In the genomic region with DNA sequence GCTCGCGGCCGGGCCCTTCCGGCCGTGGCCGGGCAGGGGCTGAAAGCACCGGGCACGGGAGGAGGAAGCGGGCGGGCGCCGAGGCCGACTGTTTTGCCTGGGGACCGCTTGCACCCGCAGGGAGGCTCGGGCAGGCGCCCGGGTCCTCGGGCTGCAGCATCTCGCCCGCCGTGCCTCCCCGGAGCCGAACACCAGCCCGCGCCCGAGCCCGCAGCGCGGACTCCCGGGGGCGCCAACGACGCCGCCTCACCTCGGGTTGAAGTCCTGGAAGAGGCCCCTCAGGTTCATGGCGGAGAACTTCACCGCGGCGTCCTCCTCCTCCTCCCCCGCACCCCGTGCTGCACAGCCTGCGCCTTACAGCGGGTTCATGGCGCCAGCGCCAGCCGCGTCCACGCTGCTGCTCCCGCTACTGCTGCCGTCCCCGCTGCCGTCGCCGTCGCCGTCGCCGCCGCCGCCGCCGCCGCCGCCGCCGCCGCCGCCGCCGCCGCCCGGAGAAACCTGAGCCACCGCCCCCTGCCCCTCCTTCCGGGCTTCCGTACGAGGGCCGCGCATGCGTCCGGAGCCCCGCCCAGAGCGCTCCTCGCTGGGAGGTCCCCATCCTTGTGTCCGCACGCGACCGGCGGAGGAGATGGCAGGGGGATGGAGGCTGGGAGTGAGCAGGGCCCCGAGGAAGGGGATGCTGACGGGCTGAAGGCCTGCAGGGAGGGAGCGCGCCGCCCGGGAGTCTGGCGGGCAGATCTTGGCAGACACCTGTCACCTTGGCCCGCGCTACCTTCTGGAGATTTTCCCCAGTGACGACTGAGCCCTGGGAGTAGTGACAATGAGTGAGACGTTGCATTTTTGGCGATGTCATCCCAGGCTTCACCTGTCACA, we compare ENCODE assay signal across 1 cellular context.
A peak's percentile ranks its signal among the peaks of the same experiment; 100 is the strongest.
TF ChIP-seq lines count a peak whose summit lies in the region.

TSS of gene TMEM185A (minus strand) at position 500 of the 873 bp plus-strand sequence. CDS start at position 288, 212 bp downstream.

TF ChIP-seq in HEK293, 187 proteins besides CTCF, POLR2A, EP300 and RAD21 (continued from another document and continues in another):
- TF ChIP-seq, protein P1, sequence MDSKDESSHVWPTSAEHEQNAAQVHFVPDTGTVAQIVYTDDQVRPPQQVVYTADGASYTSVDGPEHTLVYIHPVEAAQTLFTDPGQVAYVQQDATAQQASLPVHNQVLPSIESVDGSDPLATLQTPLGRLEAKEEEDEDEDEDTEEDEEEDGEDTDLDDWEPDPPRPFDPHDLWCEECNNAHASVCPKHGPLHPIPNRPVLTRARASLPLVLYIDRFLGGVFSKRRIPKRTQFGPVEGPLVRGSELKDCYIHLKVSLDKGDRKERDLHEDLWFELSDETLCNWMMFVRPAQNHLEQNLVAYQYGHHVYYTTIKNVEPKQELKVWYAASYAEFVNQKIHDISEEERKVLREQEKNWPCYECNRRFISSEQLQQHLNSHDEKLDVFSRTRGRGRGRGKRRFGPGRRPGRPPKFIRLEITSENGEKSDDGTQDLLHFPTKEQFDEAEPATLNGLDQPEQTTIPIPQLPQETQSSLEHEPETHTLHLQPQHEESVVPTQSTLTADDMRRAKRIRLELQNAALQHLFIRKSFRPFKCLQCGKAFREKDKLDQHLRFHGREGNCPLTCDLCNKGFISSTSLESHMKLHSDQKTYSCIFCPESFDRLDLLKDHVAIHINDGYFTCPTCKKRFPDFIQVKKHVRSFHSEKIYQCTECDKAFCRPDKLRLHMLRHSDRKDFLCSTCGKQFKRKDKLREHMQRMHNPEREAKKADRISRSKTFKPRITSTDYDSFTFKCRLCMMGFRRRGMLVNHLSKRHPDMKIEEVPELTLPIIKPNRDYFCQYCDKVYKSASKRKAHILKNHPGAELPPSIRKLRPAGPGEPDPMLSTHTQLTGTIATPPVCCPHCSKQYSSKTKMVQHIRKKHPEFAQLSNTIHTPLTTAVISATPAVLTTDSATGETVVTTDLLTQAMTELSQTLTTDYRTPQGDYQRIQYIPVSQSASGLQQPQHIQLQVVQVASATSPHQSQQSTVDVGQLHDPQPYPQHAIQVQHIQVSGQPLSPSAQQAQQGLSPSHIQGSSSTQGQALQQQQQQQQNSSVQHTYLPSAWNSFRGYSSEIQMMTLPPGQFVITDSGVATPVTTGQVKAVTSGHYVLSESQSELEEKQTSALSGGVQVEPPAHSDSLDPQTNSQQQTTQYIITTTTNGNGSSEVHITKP (tag by site-specific recombination; IDR thresholded peaks at IDR 0.05): no peak
- TF ChIP-seq, protein P2, sequence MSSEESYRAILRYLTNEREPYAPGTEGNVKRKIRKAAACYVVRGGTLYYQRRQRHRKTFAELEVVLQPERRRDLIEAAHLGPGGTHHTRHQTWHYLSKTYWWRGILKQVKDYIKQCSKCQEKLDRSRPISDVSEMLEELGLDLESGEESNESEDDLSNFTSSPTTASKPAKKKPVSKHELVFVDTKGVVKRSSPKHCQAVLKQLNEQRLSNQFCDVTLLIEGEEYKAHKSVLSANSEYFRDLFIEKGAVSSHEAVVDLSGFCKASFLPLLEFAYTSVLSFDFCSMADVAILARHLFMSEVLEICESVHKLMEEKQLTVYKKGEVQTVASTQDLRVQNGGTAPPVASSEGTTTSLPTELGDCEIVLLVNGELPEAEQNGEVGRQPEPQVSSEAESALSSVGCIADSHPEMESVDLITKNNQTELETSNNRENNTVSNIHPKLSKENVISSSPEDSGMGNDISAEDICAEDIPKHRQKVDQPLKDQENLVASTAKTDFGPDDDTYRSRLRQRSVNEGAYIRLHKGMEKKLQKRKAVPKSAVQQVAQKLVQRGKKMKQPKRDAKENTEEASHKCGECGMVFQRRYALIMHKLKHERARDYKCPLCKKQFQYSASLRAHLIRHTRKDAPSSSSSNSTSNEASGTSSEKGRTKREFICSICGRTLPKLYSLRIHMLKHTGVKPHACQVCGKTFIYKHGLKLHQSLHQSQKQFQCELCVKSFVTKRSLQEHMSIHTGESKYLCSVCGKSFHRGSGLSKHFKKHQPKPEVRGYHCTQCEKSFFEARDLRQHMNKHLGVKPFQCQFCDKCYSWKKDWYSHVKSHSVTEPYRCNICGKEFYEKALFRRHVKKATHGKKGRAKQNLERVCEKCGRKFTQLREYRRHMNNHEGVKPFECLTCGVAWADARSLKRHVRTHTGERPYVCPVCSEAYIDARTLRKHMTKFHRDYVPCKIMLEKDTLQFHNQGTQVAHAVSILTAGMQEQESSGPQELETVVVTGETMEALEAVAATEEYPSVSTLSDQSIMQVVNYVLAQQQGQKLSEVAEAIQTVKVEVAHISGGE (tag by site-specific recombination; conservative IDR thresholded peaks at IDR 0.05; ENCODE audit: low read depth): peak; percentile 33
- TF ChIP-seq ZSCAN5A (tag by site-specific recombination; IDR thresholded peaks at IDR 0.05) (0 out of 2 replicates have a peak, but pooled peaks have one; percentile 27), ZNF513 (tag by site-specific recombination; IDR thresholded peaks at IDR 0.05) (peak; percentile 15; the same call in 1 of the 2 replicates), GFI1B (tag by site-specific recombination; IDR thresholded peaks at IDR 0.05) (no peak), SETDB1 (IDR thresholded peaks at IDR 0.05; ENCODE audit: insufficient read length, low read length) (no peak), ZBTB8A (tag by site-specific recombination; IDR thresholded peaks at IDR 0.05) (peak; percentile 31; the same call in 1 of the 2 replicates), BCL11A (tag by site-specific recombination; IDR thresholded peaks at IDR 0.05; ENCODE audit: low read depth) (no peak), ZNF561 (tag by site-specific recombination; IDR thresholded peaks at IDR 0.05; ENCODE audit: borderline replicate concordance) (no peak), ZBTB6 (tag by site-specific recombination; IDR thresholded peaks at IDR 0.05) (no peak), KLF1 (tag by site-specific recombination; IDR thresholded peaks at IDR 0.05) (peak; percentile 27; the same call in 1 of the 2 replicates), ZNF521 (tag by site-specific recombination; IDR thresholded peaks at IDR 0.05) (no peak), GLI2 (tag by site-specific recombination; IDR thresholded peaks at IDR 0.05; ENCODE audit: borderline replicate concordance, low read depth) (no peak), GLI4 (tag by site-specific recombination; IDR thresholded peaks at IDR 0.05) (no peak), ZNF76 (tag by site-specific recombination; IDR thresholded peaks at IDR 0.05; ENCODE audit: borderline replicate concordance, low read depth) (no peak), ZNF157 (tag by site-specific recombination; IDR thresholded peaks at IDR 0.05) (no peak), ZNF777 (tag by site-specific recombination; IDR thresholded peaks at IDR 0.05; ENCODE audit: borderline replicate concordance) (0 out of 2 replicates have a peak, but pooled peaks have one; percentile 40), GLIS2 (tag by site-specific recombination; IDR thresholded peaks at IDR 0.05) (peak; percentile 68), SP7 (tag by site-specific recombination; IDR thresholded peaks at IDR 0.05) (0 out of 2 replicates have a peak, but pooled peaks have one; percentile 4), ZNF747 (tag by site-specific recombination; IDR thresholded peaks at IDR 0.05) (no peak), ZIC2 (tag by site-specific recombination; IDR thresholded peaks at IDR 0.05) (no peak), ZBTB20 (tag by site-specific recombination; IDR thresholded peaks at IDR 0.05) (no peak; the same call in 1 of the 2 replicates), IKZF3 (tag by site-specific recombination; IDR thresholded peaks at IDR 0.05) (0 out of 2 replicates have a peak, but pooled peaks have one; percentile 10), ZNF600 (tag by site-specific recombination; IDR thresholded peaks at IDR 0.05) (no peak), ZSCAN30 (tag by site-specific recombination; IDR thresholded peaks at IDR 0.05) (no peak; the same call in 1 of the 2 replicates), GLIS1 (tag by site-specific recombination; IDR thresholded peaks at IDR 0.05) (peak; percentile 90), ZNF558 (tag by site-specific recombination; IDR thresholded peaks at IDR 0.05) (no peak), ZNF10 (tag by site-specific recombination; IDR thresholded peaks at IDR 0.05) (no peak), SP3 (tag by site-specific recombination; IDR thresholded peaks at IDR 0.05) (peak; percentile 32; the same call in 1 of the 2 replicates), YY1 (tag by site-specific recombination; IDR thresholded peaks at IDR 0.05) (0 out of 2 replicates have a peak, but pooled peaks have one; percentile 9), ZNF510 (tag by site-specific recombination; IDR thresholded peaks at IDR 0.05; ENCODE audit: insufficient replicate concordance) (no peak), ZNF133 (tag by site-specific recombination; IDR thresholded peaks at IDR 0.05) (no peak), ZNF548 (tag by site-specific recombination; IDR thresholded peaks at IDR 0.05) (no peak), PBX3 (CRISPR knock-in tag; IDR thresholded peaks at IDR 0.05) (0 out of 2 replicates have a peak, but pooled peaks have one; percentile 29), PRDM1 (tag by site-specific recombination; IDR thresholded peaks at IDR 0.05) (no peak), ZNF335 (tag by site-specific recombination; conservative IDR thresholded peaks at IDR 0.05) (peak; percentile 40), ZNF354C (tag by site-specific recombination; IDR thresholded peaks at IDR 0.05; ENCODE audit: borderline replicate concordance, low read depth) (no peak), KLF9 (tag by site-specific recombination; IDR thresholded peaks at IDR 0.05; ENCODE audit: low read depth) (0 out of 2 replicates have a peak, but pooled peaks have one; percentile 30)
- TF ChIP-seq, protein P3, sequence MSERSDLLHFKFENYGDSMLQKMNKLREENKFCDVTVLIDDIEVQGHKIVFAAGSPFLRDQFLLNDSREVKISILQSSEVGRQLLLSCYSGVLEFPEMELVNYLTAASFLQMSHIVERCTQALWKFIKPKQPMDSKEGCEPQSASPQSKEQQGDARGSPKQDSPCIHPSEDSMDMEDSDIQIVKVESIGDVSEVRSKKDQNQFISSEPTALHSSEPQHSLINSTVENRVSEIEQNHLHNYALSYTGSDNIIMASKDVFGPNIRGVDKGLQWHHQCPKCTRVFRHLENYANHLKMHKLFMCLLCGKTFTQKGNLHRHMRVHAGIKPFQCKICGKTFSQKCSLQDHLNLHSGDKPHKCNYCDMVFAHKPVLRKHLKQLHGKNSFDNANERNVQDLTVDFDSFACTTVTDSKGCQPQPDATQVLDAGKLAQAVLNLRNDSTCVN (tag by site-specific recombination; optimal IDR thresholded peaks at IDR 0.05): peak; percentile 85
- TF ChIP-seq, protein P4, sequence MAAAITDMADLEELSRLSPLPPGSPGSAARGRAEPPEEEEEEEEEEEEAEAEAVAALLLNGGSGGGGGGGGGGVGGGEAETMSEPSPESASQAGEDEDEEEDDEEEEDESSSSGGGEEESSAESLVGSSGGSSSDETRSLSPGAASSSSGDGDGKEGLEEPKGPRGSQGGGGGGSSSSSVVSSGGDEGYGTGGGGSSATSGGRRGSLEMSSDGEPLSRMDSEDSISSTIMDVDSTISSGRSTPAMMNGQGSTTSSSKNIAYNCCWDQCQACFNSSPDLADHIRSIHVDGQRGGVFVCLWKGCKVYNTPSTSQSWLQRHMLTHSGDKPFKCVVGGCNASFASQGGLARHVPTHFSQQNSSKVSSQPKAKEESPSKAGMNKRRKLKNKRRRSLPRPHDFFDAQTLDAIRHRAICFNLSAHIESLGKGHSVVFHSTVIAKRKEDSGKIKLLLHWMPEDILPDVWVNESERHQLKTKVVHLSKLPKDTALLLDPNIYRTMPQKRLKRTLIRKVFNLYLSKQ (tag by site-specific recombination; IDR thresholded peaks at IDR 0.05; ENCODE audit: borderline replicate concordance): no peak
